In the genomic region with DNA sequence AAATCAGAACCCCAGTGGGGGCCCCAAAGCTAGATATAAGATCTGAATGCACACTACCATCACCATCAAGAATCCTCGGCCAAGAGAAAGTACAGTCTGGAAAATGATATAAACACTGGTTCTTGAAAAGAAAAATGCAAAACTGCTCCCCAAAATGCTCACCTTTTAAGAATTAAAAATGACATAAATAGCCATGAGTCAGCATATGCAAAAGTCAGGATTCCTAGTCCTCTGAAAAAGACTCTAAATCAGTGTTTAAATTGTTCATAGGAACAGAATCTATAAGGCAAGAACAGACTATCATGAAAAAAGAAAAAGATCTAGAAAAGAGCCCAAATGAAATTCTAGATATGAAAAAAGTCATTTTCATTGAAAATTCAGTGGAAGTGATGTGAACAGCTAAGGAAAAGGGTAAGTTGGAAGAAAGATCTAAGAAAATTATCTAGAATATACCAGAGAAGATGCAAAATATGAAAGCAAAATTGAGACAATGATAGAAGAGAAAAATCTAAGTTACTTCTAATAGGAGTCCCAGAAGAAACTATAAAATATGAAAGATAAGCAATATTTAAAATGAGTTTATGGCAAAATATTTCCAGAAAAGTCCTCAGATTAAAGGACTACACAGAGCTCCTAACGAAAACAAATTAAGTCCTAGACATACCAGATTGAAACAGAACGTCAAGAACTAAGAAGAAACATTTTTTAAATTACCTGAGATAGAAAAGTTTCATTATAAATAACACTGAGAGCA, we compare ENCODE assay signal across 2 cellular contexts.
TF ChIP-seq lines count a peak whose summit lies in the region.

No MANE protein-coding gene starts in this region.

TF ChIP-seq in K562, 482 proteins besides CTCF, POLR2A, EP300 and RAD21 (continues in another document):
- TF ChIP-seq SOX6 (IDR thresholded peaks at IDR 0.05) (no peak), CCAR2 (IDR thresholded peaks at IDR 0.05; ENCODE audit: low read depth, low read length) (no peak), NFE2 (IDR thresholded peaks at IDR 0.05; ENCODE audit: low read depth) (0 out of 2 replicates have a peak, but pooled peaks have one; percentile 34), ZNF316 (IDR thresholded peaks at IDR 0.05) (peak; percentile 90), U2AF2 (optimal IDR thresholded peaks at IDR 0.05; ENCODE audit: low read depth, low read length) (no peak), ZNF583 (CRISPR knock-in tag; IDR thresholded peaks at IDR 0.05) (no peak), ZNF609 (CRISPR knock-in tag; IDR thresholded peaks at IDR 0.05; ENCODE audit: borderline replicate concordance) (no peak), NFRKB (IDR thresholded peaks at IDR 0.05; ENCODE audit: low read depth) (no peak), L3MBTL2 (IDR thresholded peaks at IDR 0.05) (no peak), GTF2E2 (tag; IDR thresholded peaks at IDR 0.05) (peak; percentile 40; the same call in 1 of the 2 replicates), FOSL1 (tag; conservative IDR thresholded peaks at IDR 0.05) (0 out of 2 replicates have a peak, but pooled peaks have one; percentile 5), CAMTA2 (CRISPR knock-in tag; conservative IDR thresholded peaks at IDR 0.05) (no peak), MAFF (IDR thresholded peaks at IDR 0.05; ENCODE audit: low read length) (peak; percentile 78), ARHGAP35 (IDR thresholded peaks at IDR 0.05; ENCODE audit: partially characterized antibody) (no peak), FOXK1 (CRISPR knock-in tag; IDR thresholded peaks at IDR 0.05; ENCODE audit: borderline replicate concordance) (no peak), ZNF512 (tag; IDR thresholded peaks at IDR 0.05) (peak; percentile 87)
- TF ChIP-seq, protein P1, sequence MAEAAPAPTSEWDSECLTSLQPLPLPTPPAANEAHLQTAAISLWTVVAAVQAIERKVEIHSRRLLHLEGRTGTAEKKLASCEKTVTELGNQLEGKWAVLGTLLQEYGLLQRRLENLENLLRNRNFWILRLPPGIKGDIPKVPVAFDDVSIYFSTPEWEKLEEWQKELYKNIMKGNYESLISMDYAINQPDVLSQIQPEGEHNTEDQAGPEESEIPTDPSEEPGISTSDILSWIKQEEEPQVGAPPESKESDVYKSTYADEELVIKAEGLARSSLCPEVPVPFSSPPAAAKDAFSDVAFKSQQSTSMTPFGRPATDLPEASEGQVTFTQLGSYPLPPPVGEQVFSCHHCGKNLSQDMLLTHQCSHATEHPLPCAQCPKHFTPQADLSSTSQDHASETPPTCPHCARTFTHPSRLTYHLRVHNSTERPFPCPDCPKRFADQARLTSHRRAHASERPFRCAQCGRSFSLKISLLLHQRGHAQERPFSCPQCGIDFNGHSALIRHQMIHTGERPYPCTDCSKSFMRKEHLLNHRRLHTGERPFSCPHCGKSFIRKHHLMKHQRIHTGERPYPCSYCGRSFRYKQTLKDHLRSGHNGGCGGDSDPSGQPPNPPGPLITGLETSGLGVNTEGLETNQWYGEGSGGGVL (CRISPR knock-in tag; IDR thresholded peaks at IDR 0.05), result no peak
- TF ChIP-seq, protein P2, sequence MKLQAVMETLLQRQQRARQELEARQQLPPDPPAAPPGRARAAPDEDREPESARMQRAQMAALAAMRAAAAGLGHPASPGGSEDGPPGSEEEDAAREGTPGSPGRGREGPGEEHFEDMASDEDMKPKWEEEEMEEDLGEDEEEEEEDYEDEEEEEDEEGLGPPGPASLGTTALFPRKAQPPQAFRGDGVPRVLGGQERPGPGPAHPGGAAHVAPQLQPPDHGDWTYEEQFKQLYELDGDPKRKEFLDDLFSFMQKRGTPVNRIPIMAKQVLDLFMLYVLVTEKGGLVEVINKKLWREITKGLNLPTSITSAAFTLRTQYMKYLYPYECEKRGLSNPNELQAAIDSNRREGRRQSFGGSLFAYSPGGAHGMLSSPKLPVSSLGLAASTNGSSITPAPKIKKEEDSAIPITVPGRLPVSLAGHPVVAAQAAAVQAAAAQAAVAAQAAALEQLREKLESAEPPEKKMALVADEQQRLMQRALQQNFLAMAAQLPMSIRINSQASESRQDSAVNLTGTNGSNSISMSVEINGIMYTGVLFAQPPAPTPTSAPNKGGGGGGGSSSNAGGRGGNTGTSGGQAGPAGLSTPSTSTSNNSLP (IDR thresholded peaks at IDR 0.05; ENCODE audit: borderline replicate concordance, low read depth, low read length), result no peak

TF ChIP-seq in GM12891, 5 proteins besides CTCF, POLR2A, EP300 and RAD21:
- TF ChIP-seq TAF1 (IDR thresholded peaks at IDR 0.05; ENCODE audit: low read depth, low read length) (no peak), SPI1 (IDR thresholded peaks at IDR 0.05; ENCODE audit: low read depth, low read length) (no peak), POU2F2 (IDR thresholded peaks at IDR 0.05; ENCODE audit: low read depth, low read length) (no peak), POLR2AphosphoS5 (IDR thresholded peaks at IDR 0.05; ENCODE audit: low read depth, low read length) (no peak), PAX5 (IDR thresholded peaks at IDR 0.05; ENCODE audit: insufficient read depth, low read length, severe bottlenecking) (no peak)
TF ChIP-seq in GM12891: peak in this region for 0.
